11 cellular contexts compared by ENCODE assay signal in the genomic region with DNA sequence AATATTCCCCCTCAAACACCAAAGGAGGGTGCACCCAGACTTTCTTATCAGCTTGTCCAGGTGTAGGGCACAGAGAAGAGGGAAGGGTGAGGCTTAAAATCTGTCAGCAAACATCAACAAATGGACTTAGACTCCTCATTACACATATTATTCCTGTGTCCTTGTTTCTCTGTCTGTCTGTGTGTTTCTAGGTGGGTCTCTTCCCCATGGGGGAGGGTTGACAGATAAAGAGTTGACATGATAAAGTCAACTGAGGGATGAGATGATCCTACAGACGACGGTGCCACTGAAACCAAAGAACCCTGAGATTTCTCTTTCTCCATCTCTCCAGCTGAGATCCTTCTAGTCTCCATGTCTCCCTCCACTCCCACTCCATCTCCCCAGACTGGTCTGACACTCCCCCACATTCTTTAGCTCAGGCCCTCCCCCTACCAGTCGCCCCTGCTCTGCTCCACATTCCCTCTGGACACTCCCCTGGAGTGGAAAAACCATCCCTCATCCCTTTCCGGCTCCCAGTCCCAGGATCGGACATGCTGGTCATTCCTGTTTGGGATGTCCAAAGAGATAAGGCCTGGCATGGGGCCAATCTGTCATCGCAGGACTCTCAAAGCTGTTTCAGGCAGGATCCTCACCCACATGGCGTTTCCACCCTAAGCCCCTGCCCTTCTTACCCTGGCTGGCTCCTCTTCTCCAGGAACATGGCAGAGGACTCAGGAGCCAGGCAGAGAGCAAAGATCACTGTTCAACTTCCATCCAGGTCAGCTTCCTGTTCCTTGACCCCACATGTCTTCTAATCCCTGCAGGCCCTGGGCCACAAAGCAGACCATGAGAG. TPM values are rescaled to one million over a fixed set of nuclear protein-coding genes. Genes with fewer than 3 reads are reported as not detected.
DNase-seq lines count a peak whose midpoint lies in the region; ATAC-seq, FAIRE-seq and TF ChIP-seq lines count a peak whose summit lies in the region.
"Had no signal": no experiment of that assay in that cellular context is flagged by ENCODE, and none has a peak within 500 bp of the region (broad histone marks: within the 10 kb centered on the region; RNA-seq: fewer than 3 reads in every experiment).

No MANE protein-coding gene starts in this region.

- WGBS in K562 (ENCODE audit: insufficient coverage, low coverage, missing lambda C conversion rate), result 8% methylated on average over 7 of the region's 7 CpGs
- WGBS in spleen, 5 donors, result 60 to 68% (median 62%) methylated on average over 7 of the region's 7 CpGs

- no peak for TF ChIP-seq CTCF in K562 (IDR thresholded peaks at IDR 0.05 in 2 of 3, conservative IDR thresholded peaks at IDR 0.05 in 1 of 3; ENCODE audit: insufficient read depth in 2 of 3, low read depth in 1 of 3, low read length in 3 of 3)
- TF ChIP-seq CTCF in kidney (IDR thresholded peaks at IDR 0.05; ENCODE audit: borderline replicate concordance, extremely low read depth, insufficient read depth), result no peak
- no peak for TF ChIP-seq CTCF in spleen (IDR thresholded peaks at IDR 0.05 in 8 of 11, conservative IDR thresholded peaks at IDR 0.05 in 3 of 11)
- TF ChIP-seq CTCF in D721Med (IDR thresholded peaks at IDR 0.05; ENCODE audit: insufficient read depth, missing control alignments), result no peak

- ATAC-seq in K562, result no peak
- no peak for ATAC-seq in GM18873 (IDR thresholded peaks at IDR 0.05; ENCODE audit: low FRiP score, unreplicated experiment)

- no peaks in the 10 kb centered on the region for H3K9me1 ChIP-seq in K562 (ENCODE audit: control insufficient read depth, insufficient read depth, low read length)

- H2AFZ ChIP-seq in K562 (ENCODE audit: low read depth, low read length), result no peak overlapping the region

- H3K27ac ChIP-seq in K562 (ENCODE audit: extremely low read depth, low read depth, low read length), result no peak overlapping the region
- peak overlapping the region; percentile 54 to 78 for H3K27ac ChIP-seq in kidney (ENCODE audit: low read depth in 2 of 2, low read length in 2 of 2)
- H3K27ac ChIP-seq in spleen, result peak overlapping the region; percentile 1 to 88 (median 66)

- H3K4me2 ChIP-seq in K562 (ENCODE audit: insufficient read depth, low read length), result no peak overlapping the region

- H3K4me1 ChIP-seq in K562 (replicated peaks in 1 of 2; ENCODE audit: control insufficient read depth in 2 of 2, insufficient read depth in 2 of 2, low read length in 2 of 2) (peaks cover 18 to 19% of the 10 kb centered on the region in 2 experiments), kidney (ENCODE audit: control insufficient read depth in 1 of 2, insufficient read depth in 1 of 2, low read depth in 1 of 2, low read length in 2 of 2) (peaks cover 27 to 28% of the 10 kb centered on the region in 2 donors), spleen (peaks cover 9 to 81% (median 44%) of the 10 kb centered on the region in 6 donors)

- no peaks in the 10 kb centered on the region for H3K79me2 ChIP-seq in K562 (ENCODE audit: control insufficient read depth, insufficient read depth, low read length)

- TF ChIP-seq POLR2A in K562 (conservative IDR thresholded peaks at IDR 0.05) (no peak), spleen (IDR thresholded peaks at IDR 0.05) (no peak)

- H3K27me3 ChIP-seq in K562 (ENCODE audit: control insufficient read depth in 2 of 2, insufficient read depth in 2 of 2, low read length in 2 of 2) (peaks cover 16 to 35% of the 10 kb centered on the region in 2 experiments; a peak in 4 of 5 replicates), spleen (replicated peaks in 1 of 7) (peaks cover 0 to 43% (median 0%) of the 10 kb centered on the region in 7 donors)

- DNase-seq in K562 (ENCODE audit: extremely low read depth in 1 of 4, low spot score in 3 of 4), result peak in 3 of 4 experiments; percentile 24 to 31 (median 31)
- DNase-seq in kidney, result peak; percentile 90
- peak; percentile 72 for DNase-seq in spleen
- DNase-seq in GDM1 (lab: John Stamatoyannopoulos, UW), result no peak
- DNase-seq in NCI-H1694 treated with DMSO at 0.1 percent for 48 hours (lab: John Stamatoyannopoulos, UW), result no peak
- DNase-seq in D721Med (ENCODE audit: insufficient read length, low spot score), result no peak
- DNase-seq: activated naive CD4-positive, alpha-beta T cell; GF-D8; KBM-7 had no signal

- BruUV-seq in K562 (replicated peaks; lab: Mats Ljungman, UMichigan), result no TSS peak

- TF ChIP-seq RAD21 in Ishikawa (IDR thresholded peaks at IDR 0.05; ENCODE audit: low read depth) (no peak), K562 (CRISPR knock-in tag; conservative IDR thresholded peaks at IDR 0.05 in 1 of 2, IDR thresholded peaks at IDR 0.05 in 1 of 2) (no peak)

- H3K4me3 ChIP-seq in K562 (no peak overlapping the region), kidney (ENCODE audit: low read length in 2 of 2) (no peak overlapping the region), spleen (no peak overlapping the region)

- H3K9ac ChIP-seq in K562 (ENCODE audit: insufficient read depth in 1 of 2, low read depth in 2 of 2, low read length in 2 of 2) (no peak overlapping the region; a peak in 1 of 4 replicates), kidney (ENCODE audit: low read length in 2 of 2) (no peak overlapping the region)

- CTCF ChIA-PET in K562 (lab: Yijun Ruan, JAX; ENCODE audit: low intra/inter-chr PET ratio), result interaction anchor here (0.7 kb wide), 1 partner anchor 26 kb away, joined by 3 read pairs; no protein-coding TSS in a partner anchor

- TF ChIP-seq EP300 in Ishikawa (IDR thresholded peaks at IDR 0.05; ENCODE audit: borderline replicate concordance) (peak; percentile 53; the same call in 1 of the 2 replicates), K562 (IDR thresholded peaks at IDR 0.05; ENCODE audit: low read length) (no peak)

- no peak for FAIRE-seq in K562 (lab: Jason Lieb, UNC)
- no peak for FAIRE-seq in kidney (lab: Jason Lieb, UNC)
- no peak for FAIRE-seq in D721Med (lab: Jason Lieb, UNC)

- H3K9me3 ChIP-seq in K562 (replicated peaks; ENCODE audit: control insufficient read depth, insufficient read depth, low read depth, low read length) (no peaks in the 10 kb centered on the region), kidney (ENCODE audit: control insufficient read depth in 1 of 2, low read length in 2 of 2) (no peaks in the 10 kb centered on the region), spleen (no peaks in the 10 kb centered on the region)

- no peaks in the 10 kb centered on the region for H4K20me1 ChIP-seq in K562 (replicated peaks; ENCODE audit: control insufficient read depth, insufficient read depth, low read length)

- no peaks in the 10 kb centered on the region for H3K36me3 ChIP-seq in K562 (ENCODE audit: control insufficient read depth, insufficient read depth, low read length)
- no peaks in the 10 kb centered on the region for H3K36me3 ChIP-seq in kidney (ENCODE audit: control insufficient read depth in 1 of 2, insufficient read depth in 2 of 2, low read length in 2 of 2)
- H3K36me3 ChIP-seq in spleen, result no peaks in the 10 kb centered on the region

- POLR2A ChIA-PET in K562 (lab: Yijun Ruan, JAX), result interaction anchor here (1.0 to 1.9 kb wide), 2 partner anchors 8 to 16 kb away, joined by 3 to 4 read pairs; no protein-coding TSS in a partner anchor

- intact Hi-C loops in K562 (cut with micrococcal nuclease) (no loop called here), kidney (cut with DNase I) (no loop called here), spleen (cut with DNase I; ENCODE audit: low total_unique reads) (no loop called here)

- in situ Hi-C loops in K562 (cut with MboI), result no loop called here

RNA-seq across cellular contexts. Expression of a gene that starts 2.9 kb away (rescaled TPM):
- 0.19 and 1.1 TPM in 2 replicates for total RNA-seq in K562 (2011; cell fraction: chromatin; rRNA removed; ENCODE audit: low replicate concordance)
- 1.1 and 4.2 TPM in 2 replicates for total RNA-seq in K562 (2011; cell fraction: nucleolus; rRNA removed)
- total RNA-seq in K562 (2011; cell fraction: nucleoplasm; rRNA removed), result 0.51 and 1.1 TPM in 2 replicates
- 0.05 and 0.20 TPM in 2 replicates for total RNA-seq in K562 (2014; rRNA removed)
- 0.10 and 0.33 TPM in 2 replicates for total RNA-seq in K562 (2014; rRNA removed; fragmentation: Illumina TruSeq; extraction: Trizol)
- 0.11 and 0.14 TPM in 2 replicates for total RNA-seq in K562 (2015; rRNA removed; fragmentation: Illumina TruSeq; extraction: Trizol)
- 0.75 and 1.3 TPM in 2 replicates for total RNA-seq in K562 (2021)
- polyA plus RNA-seq in K562 (2011; rRNA removed), result 0.15 and 0.16 TPM in 2 replicates
- polyA plus RNA-seq in K562 (2011; cell fraction: cytosol; rRNA removed), result 0.13 and 0.30 TPM in 2 replicates
- polyA plus RNA-seq in K562 (2011; cell fraction: nucleus; rRNA removed), result 0.86 and 1.1 TPM in 2 replicates
- 0.35 and 1.4 TPM in 2 replicates for polyA plus RNA-seq in K562 (2012)
- 0.13 and 0.24 TPM in 2 replicates for polyA plus RNA-seq in K562 (2014; fragmentation: Illumina TruSeq; extraction: Trizol)
- polyA plus RNA-seq in K562 (2014; fragmentation: Nextera tagmentation; extraction: Ambion mirVana), result not detected
- 0.03 TPM in 2 replicates for polyA plus RNA-seq in K562 (2014; rRNA removed)
- 1.1 TPM in 1 of 2 replicates, not detected in the other for polyA minus RNA-seq in K562 (2011; rRNA and poly(A)+ RNA removed)
- polyA minus RNA-seq in K562 (2011; cell fraction: cytosol; rRNA and poly(A)+ RNA removed), result 0.19 and 2.6 TPM in 2 replicates
- polyA minus RNA-seq in K562 (2011; cell fraction: nucleus; rRNA and poly(A)+ RNA removed), result 0.56 and 0.67 TPM in 2 replicates
- 367 TPM for total RNA-seq in kidney
- polyA plus RNA-seq in kidney (ENCODE audit: insufficient read depth, low read depth, low replicate concordance), result 117 TPM
- 10 to 100 TPM; 22.7 to 52.3 (median 41.1) TPM for total RNA-seq in spleen
- polyA plus RNA-seq in spleen, result 10 to 100 TPM in 1 of 3 donors, 1 to 10 TPM in 2; 5.5 to 16.6 (median 8.1) TPM

RNA-seq across cellular contexts. Expression of a gene that starts 42.1 kb away (rescaled TPM):
- total RNA-seq in K562 (2011; cell fraction: chromatin; rRNA removed; ENCODE audit: low replicate concordance), result 1.4 and 4.1 TPM in 2 replicates
- 1.1 and 3.0 TPM in 2 replicates for total RNA-seq in K562 (2011; cell fraction: nucleolus; rRNA removed)
- total RNA-seq in K562 (2011; cell fraction: nucleoplasm; rRNA removed), result 0.37 and 0.53 TPM in 2 replicates
- 1.00 and 1.5 TPM in 2 replicates for total RNA-seq in K562 (2014; rRNA removed)
- total RNA-seq in K562 (2014; rRNA removed; fragmentation: Illumina TruSeq; extraction: Trizol), result 0.38 and 0.87 TPM in 2 replicates
- total RNA-seq in K562 (2015; rRNA removed; fragmentation: Illumina TruSeq; extraction: Trizol), result 1.2 and 1.4 TPM in 2 replicates
- 1.9 and 2.5 TPM in 2 replicates for total RNA-seq in K562 (2021)
- 1.8 and 5.3 TPM in 2 replicates for polyA plus RNA-seq in K562 (2011; rRNA removed)
- 3.7 and 10.5 TPM in 2 replicates for polyA plus RNA-seq in K562 (2011; cell fraction: cytosol; rRNA removed)
- polyA plus RNA-seq in K562 (2011; cell fraction: nucleus; rRNA removed), result 4.9 and 5.8 TPM in 2 replicates
- 2.6 and 5.2 TPM in 2 replicates for polyA plus RNA-seq in K562 (2012)
- 2.0 and 2.7 TPM in 2 replicates for polyA plus RNA-seq in K562 (2014; fragmentation: Illumina TruSeq; extraction: Trizol)
- polyA plus RNA-seq in K562 (2014; fragmentation: Nextera tagmentation; extraction: Ambion mirVana), result under 1 TPM; 0.03 to 0.08 TPM
- 1.5 and 2.6 TPM in 2 replicates for polyA plus RNA-seq in K562 (2014; rRNA removed)
- 3.0 and 4.2 TPM in 2 replicates for polyA minus RNA-seq in K562 (2011; rRNA and poly(A)+ RNA removed)
- 3.3 and 9.3 TPM in 2 replicates for polyA minus RNA-seq in K562 (2011; cell fraction: cytosol; rRNA and poly(A)+ RNA removed)
- polyA minus RNA-seq in K562 (2011; cell fraction: nucleus; rRNA and poly(A)+ RNA removed), result 1.6 and 1.8 TPM in 2 replicates
- total RNA-seq in kidney, result 41.9 TPM
- polyA plus RNA-seq in kidney (ENCODE audit: insufficient read depth, low read depth, low replicate concordance), result 121 TPM
- 10 to 100 TPM; 22.9 to 41.5 (median 26.1) TPM for total RNA-seq in spleen
- polyA plus RNA-seq in spleen, result 10 to 100 TPM in 1 of 3 donors, 1 to 10 TPM in 2; 8.7 to 16.9 (median 9.5) TPM

RNA-seq across cellular contexts. Expression of a gene that starts 58.0 kb away (rescaled TPM):
- total RNA-seq in K562 (2011; cell fraction: chromatin; rRNA removed; ENCODE audit: low replicate concordance), result not detected in 2 replicates
- not detected in 2 replicates for total RNA-seq in K562 (2011; cell fraction: nucleolus; rRNA removed)
- not detected in 2 replicates for total RNA-seq in K562 (2011; cell fraction: nucleoplasm; rRNA removed)
- total RNA-seq in K562 (2014; rRNA removed) (not detected in 2 replicates), K562 (2014; rRNA removed; fragmentation: Illumina TruSeq; extraction: Trizol) (not detected in 2 replicates), K562 (2015; rRNA removed; fragmentation: Illumina TruSeq; extraction: Trizol) (not detected in 2 replicates), K562 (2021) (not detected in 2 replicates), kidney (0.41 TPM), spleen (not detected)
- polyA plus RNA-seq in K562 (2011; rRNA removed) (not detected in 2 replicates), K562 (2014; fragmentation: Illumina TruSeq; extraction: Trizol) (not detected in 2 replicates), K562 (2014; fragmentation: Nextera tagmentation; extraction: Ambion mirVana) (not detected), K562 (2014; rRNA removed) (not detected in 2 replicates), kidney (ENCODE audit: insufficient read depth, low read depth, low replicate concordance) (0.47 TPM), spleen (under 1 TPM in 1 of 3 donors, not detected in 2; 0.02 TPM)
- not detected in 2 replicates for polyA plus RNA-seq in K562 (2011; cell fraction: cytosol; rRNA removed)
- not detected in 2 replicates for polyA plus RNA-seq in K562 (2011; cell fraction: nucleus; rRNA removed)
- polyA plus RNA-seq in K562 (2012), result not detected in 2 replicates
- polyA minus RNA-seq in K562 (2011; rRNA and poly(A)+ RNA removed), result not detected in 2 replicates
- polyA minus RNA-seq in K562 (2011; cell fraction: cytosol; rRNA and poly(A)+ RNA removed), result not detected in 2 replicates
- polyA minus RNA-seq in K562 (2011; cell fraction: nucleus; rRNA and poly(A)+ RNA removed), result not detected in 2 replicates

Comparison
In these comparisons a context has a peak if more than half of its experiments do, and no peak if none do; other contexts are left out.
1. DNase-seq: peak in K562 (3 of 4), kidney (single experiment) and spleen (single experiment); none in GDM1 (single experiment), NCI-H1694 treated with DMSO at 0.1 percent for 48 hours (single experiment) and D721Med (single experiment).
2. RNA of a gene that starts 2.9 kb away (total RNA-seq): 367 TPM in kidney (single experiment) and 22.7 to 52.3 TPM in spleen; 0.05 to 4.2 TPM in K562; every median in the first group is over 4 times any median in the second.